ENCODE assay signal across 1 cellular context in genomic region chr3:116392291-116392690, GRCh38.
TF ChIP-seq lines count a peak whose summit lies in the region.

No MANE protein-coding gene starts in this region.

TF ChIP-seq in GM23338, 12 proteins besides CTCF, POLR2A, EP300 and RAD21 (continued from another document):
- TF ChIP-seq ZNF462 (CRISPR knock-in tag; IDR thresholded peaks at IDR 0.05), result no peak
